In the genomic region with DNA sequence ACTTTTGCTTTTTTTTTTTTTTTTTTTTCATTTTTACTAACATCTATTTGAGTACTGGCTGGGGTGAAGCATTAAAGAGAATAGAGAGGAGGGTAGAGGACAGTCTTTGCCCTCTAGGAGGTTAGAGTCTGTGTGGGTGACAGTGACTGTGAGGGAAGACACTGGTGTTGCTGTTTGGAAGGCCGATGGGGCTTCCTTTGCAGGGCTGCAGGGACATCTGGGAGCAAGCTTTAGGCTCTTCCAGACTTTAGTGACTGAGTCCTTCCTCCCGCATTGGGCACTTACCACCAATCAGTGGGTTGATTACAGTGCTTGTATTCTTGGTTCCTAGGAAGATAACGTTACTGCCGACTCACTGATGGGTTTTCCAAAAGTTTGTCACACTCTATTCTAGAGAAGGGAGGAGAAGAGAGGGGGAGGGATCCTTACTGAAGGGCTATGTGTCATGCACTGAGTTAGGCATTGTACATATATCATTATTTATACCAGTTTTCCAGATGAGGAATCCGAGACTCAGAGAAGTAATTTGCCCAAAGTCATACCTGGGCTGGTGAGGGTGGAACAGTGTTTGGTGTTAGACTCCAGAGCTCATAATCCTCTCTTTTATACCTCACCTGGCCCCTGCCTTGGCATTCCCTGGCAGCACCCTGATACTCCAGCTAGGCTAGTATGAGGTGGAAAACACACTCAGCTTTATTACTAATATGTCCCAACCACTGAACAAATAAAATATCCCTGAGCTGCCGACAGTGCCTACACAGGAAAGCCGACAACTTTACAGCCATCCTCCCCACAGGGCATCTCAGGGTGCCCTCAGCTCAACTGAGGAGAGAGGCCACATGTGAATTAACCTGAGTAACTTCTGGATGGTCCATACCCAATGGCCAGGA, we compare ENCODE assay signal across 12 cellular contexts. TPM values are rescaled to one million over a fixed set of nuclear protein-coding genes. Genes with fewer than 3 reads are reported as not detected.
DNase-seq lines count a peak whose midpoint lies in the region; ATAC-seq, FAIRE-seq and TF ChIP-seq lines count a peak whose summit lies in the region.
"Had no signal": no experiment of that assay in that cellular context is flagged by ENCODE, and none has a peak within 500 bp of the region (broad histone marks: within the 10 kb centered on the region; RNA-seq: fewer than 3 reads in every experiment).

No MANE protein-coding gene starts in this region.

- no peaks in the 10 kb centered on the region for H4K20me1 ChIP-seq in fibroblast of lung (ENCODE audit: control insufficient read depth, extremely low read depth, insufficient read depth, low read length)

- H3K4me1 Mint-ChIP-seq in CD8-positive, alpha-beta memory T cell: peaks cover 40 to 67% (median 56%) of the 10 kb centered on the region in 3 donors

- H3K27ac ChIP-seq in A673 (ENCODE audit: low read depth, low read length, poor library complexity, severe bottlenecking) (no peak overlapping the region), fibroblast of lung (ENCODE audit: insufficient read depth, low read length) (peak overlapping the region; percentile 28), lower lobe of right lung (no peak overlapping the region)
- H3K27ac ChIP-seq in CD8-positive, alpha-beta memory T cell (ENCODE audit: low read depth, low read length): no peak overlapping the region

- CTCF ChIA-PET in A673 (lab: Charles Lee): no interaction called here
- CTCF ChIA-PET in CD8-positive, alpha-beta memory T cell (lab: Charles Lee): interaction anchor here (0.7 to 0.9 kb wide), 2 partner anchors 9 to 78 kb away, joined by 3 to 4 read pairs; no protein-coding TSS in a partner anchor

- H3K36me3 Mint-ChIP-seq in CD8-positive, alpha-beta memory T cell: peaks cover 0 to 16% (median 4%) of the 10 kb centered on the region in 3 donors

- intact Hi-C loops in A673 (cut with micrococcal nuclease; ENCODE audit: unreplicated experiment): no loop called here
- intact Hi-C loops in lower lobe of right lung (cut with DNase I): no loop called here

- peak overlapping the region in 5 of 8 donors; percentile 21 to 84 (median 67) for H3K27ac Mint-ChIP-seq in CD8-positive, alpha-beta memory T cell

- ATAC-seq in lower lobe of right lung (no peak), HG03571 (IDR thresholded peaks at IDR 0.05; ENCODE audit: unreplicated experiment) (no peak)
- ATAC-seq: Panc1 had no signal

- BruUV-seq in A673 (replicated peaks; lab: Mats Ljungman, UMichigan): TSS peak; percentile 22

- H3K9me3 ChIP-seq in A673 (ENCODE audit: low read depth, low read length, poor library complexity, severe bottlenecking): no peaks in the 10 kb centered on the region
- H3K9me3 ChIP-seq in CD8-positive, alpha-beta memory T cell (ENCODE audit: low read length): no peaks in the 10 kb centered on the region
- no peaks in the 10 kb centered on the region for H3K9me3 ChIP-seq in fibroblast of lung (ENCODE audit: control insufficient read depth, insufficient read depth, low read depth, low read length)
- H3K9me3 ChIP-seq in lower lobe of right lung: no peaks in the 10 kb centered on the region

- DNase-seq in A673 (ENCODE audit: low spot score) (no peak), RCC 7860 (ENCODE audit: low spot score) (peak; percentile 74), fibroblast of lung (ENCODE audit: low read depth in 2 of 2) (peak in 1 of 2 donors; percentile 64), ureter (ENCODE audit: low spot score) (no peak), COR-L47 (lab: John Stamatoyannopoulos, UW) (no peak), lower lobe of right lung (no peak)
- DNase-seq in CD8-positive, alpha-beta memory T cell: no peak
- DNase-seq: activated CD8-positive, alpha-beta memory T cell treated with anti-CD3 and anti-CD28 coated beads for 24 hours; MV-4-11 had no signal

- no peaks in the 10 kb centered on the region for H3K27me3 ChIP-seq in A673 (replicated peaks; ENCODE audit: insufficient read depth, low read depth, low read length, poor library complexity)
- no peaks in the 10 kb centered on the region for H3K27me3 ChIP-seq in CD8-positive, alpha-beta memory T cell (ENCODE audit: insufficient read depth, low read length, poor library complexity, severe bottlenecking)
- no peaks in the 10 kb centered on the region for H3K27me3 ChIP-seq in fibroblast of lung (ENCODE audit: control insufficient read depth, insufficient read depth, low read length)
- H3K27me3 ChIP-seq in lower lobe of right lung (ENCODE audit: low read depth): no peaks in the 10 kb centered on the region

- peak overlapping the region; percentile 58 for H3K4me3 ChIP-seq in A673 (ENCODE audit: low read depth, low read length, poor library complexity, severe bottlenecking)
- H3K4me3 ChIP-seq in CD8-positive, alpha-beta memory T cell (ENCODE audit: low read length): no peak overlapping the region
- peak overlapping the region in 2 of 4 experiments; percentile 62 to 77 for H3K4me3 ChIP-seq in fibroblast of lung (replicated peaks in 1 of 4; ENCODE audit: control extremely low read depth in 1 of 4, insufficient read depth in 1 of 4, low read depth in 3 of 4, low read length in 4 of 4)
- H3K4me3 ChIP-seq in lower lobe of right lung: no peak overlapping the region

- peak; percentile 81 for FAIRE-seq in RCC 7860 (lab: Jason Lieb, UNC)
- FAIRE-seq: G401.6 had no signal

- H3K9ac ChIP-seq in fibroblast of lung (ENCODE audit: insufficient read depth, low read length): no peak overlapping the region

- no peaks in the 10 kb centered on the region for H3K27me3 Mint-ChIP-seq in CD8-positive, alpha-beta memory T cell

- TF ChIP-seq CTCF in A673 (conservative IDR thresholded peaks at IDR 0.05; ENCODE audit: low read depth, low read length): no peak
- TF ChIP-seq CTCF in fibroblast of lung (conservative IDR thresholded peaks at IDR 0.05 in 1 of 2, IDR thresholded peaks at IDR 0.05 in 1 of 2; ENCODE audit: low read depth in 1 of 2, low read length in 2 of 2): no peak
- no peak for TF ChIP-seq CTCF in lower lobe of right lung (IDR thresholded peaks at IDR 0.05)

- H3K4me2 ChIP-seq in fibroblast of lung (ENCODE audit: extremely low read depth, insufficient read depth, low read length): peak overlapping the region; percentile 23

- H3K79me2 ChIP-seq in fibroblast of lung (ENCODE audit: control insufficient read depth, insufficient read depth, low read length): peaks cover 7% of the 10 kb centered on the region

- H3K9me3 Mint-ChIP-seq in CD8-positive, alpha-beta memory T cell: no peaks in the 10 kb centered on the region

- no peak overlapping the region for H2AFZ ChIP-seq in fibroblast of lung (ENCODE audit: low read length)

- H3K4me3 Mint-ChIP-seq in CD8-positive, alpha-beta memory T cell: peak overlapping the region; percentile 21 to 82 (median 64)

- H3K4me1 ChIP-seq in A673 (ENCODE audit: insufficient read depth, low read length, poor library complexity, severe bottlenecking) (peaks cover 33% of the 10 kb centered on the region), fibroblast of lung (ENCODE audit: control insufficient read depth, extremely low read depth, insufficient read depth, low read length) (no peaks in the 10 kb centered on the region), lower lobe of right lung (peaks cover 2% of the 10 kb centered on the region)
- peaks cover 8% of the 10 kb centered on the region for H3K4me1 ChIP-seq in CD8-positive, alpha-beta memory T cell (ENCODE audit: insufficient read depth, low read length)

- POLR2A ChIA-PET in A673 (lab: Charles Lee; ENCODE audit: low non-redundant PET): no interaction called here
- POLR2A ChIA-PET in CD8-positive, alpha-beta memory T cell (lab: Charles Lee): interaction anchor here (0.7 kb wide), 1 partner anchor 22 kb away, joined by 6 read pairs; no protein-coding TSS in a partner anchor

- H3K36me3 ChIP-seq in A673 (ENCODE audit: insufficient read depth, low read length, poor library complexity, severe bottlenecking): no peaks in the 10 kb centered on the region
- H3K36me3 ChIP-seq in CD8-positive, alpha-beta memory T cell (ENCODE audit: insufficient read depth, low read length): no peaks in the 10 kb centered on the region
- no peaks in the 10 kb centered on the region for H3K36me3 ChIP-seq in fibroblast of lung (ENCODE audit: control insufficient read depth, insufficient read depth, low read length)
- no peaks in the 10 kb centered on the region for H3K36me3 ChIP-seq in lower lobe of right lung

RNA-seq across cellular contexts. Expression of a gene that starts 3.8 kb away (rescaled TPM):
- total RNA-seq in A673 (2021) (5.7 and 6.1 TPM in 2 replicates), fibroblast of lung (8.5 and 11.2 TPM in 2 replicates), ureter (7.8 TPM), lower lobe of right lung (7.4 TPM)
- total RNA-seq in CD8-positive, alpha-beta memory T cell: 1 to 10 TPM; 3.5 to 3.9 TPM
- polyA plus RNA-seq in CD8-positive, alpha-beta memory T cell: 8.0 TPM
- 2.8 and 3.7 TPM in 2 replicates for polyA plus RNA-seq in fibroblast of lung
- polyA plus RNA-seq in fibroblast of lung (2012): 6.3 and 6.7 TPM in 2 replicates
- 0.63 and 1.7 TPM in 2 replicates for polyA minus RNA-seq in fibroblast of lung (ENCODE audit: low replicate concordance)

RNA-seq across cellular contexts. Expression of a gene that starts 32.1 kb away (rescaled TPM):
- 5.8 and 7.9 TPM in 2 replicates for total RNA-seq in A673 (2021)
- 1 to 10 TPM; 2.7 to 2.8 TPM for total RNA-seq in CD8-positive, alpha-beta memory T cell
- 1.3 TPM for polyA plus RNA-seq in CD8-positive, alpha-beta memory T cell
- 6.9 and 8.3 TPM in 2 replicates for total RNA-seq in fibroblast of lung
- polyA plus RNA-seq in fibroblast of lung: 1.8 and 3.2 TPM in 2 replicates
- 1.1 and 1.7 TPM in 2 replicates for polyA plus RNA-seq in fibroblast of lung (2012)
- 9.6 and 13.8 TPM in 2 replicates for polyA minus RNA-seq in fibroblast of lung (ENCODE audit: low replicate concordance)
- 8.5 TPM for total RNA-seq in ureter
- 5.6 TPM for total RNA-seq in lower lobe of right lung
